In the genomic region with DNA sequence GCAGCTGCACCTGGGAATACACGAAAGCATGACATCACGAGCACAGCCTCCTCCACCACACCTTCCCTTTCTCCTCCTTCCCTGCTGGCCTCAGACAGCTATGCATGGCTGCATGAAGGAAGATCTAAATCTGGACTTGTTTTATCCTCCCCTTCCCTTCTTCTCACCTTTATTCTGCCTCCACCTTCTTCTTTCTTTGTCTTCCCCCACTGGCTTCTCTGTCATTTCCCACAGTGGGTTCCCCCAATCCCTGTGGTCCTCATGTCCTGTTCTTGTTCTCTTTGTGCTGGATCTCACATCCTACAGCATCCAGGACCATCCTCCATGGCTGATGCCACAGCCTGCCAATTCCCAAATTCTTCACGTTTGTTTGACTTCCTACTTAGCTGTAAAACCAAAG, we compare ENCODE assay signal across 21 cellular contexts.
"Had no signal": no experiment of that assay in that cellular context is flagged by ENCODE, and none has a peak within 500 bp of the region (broad histone marks: within the 10 kb centered on the region; RNA-seq: fewer than 3 reads in every experiment).

No MANE protein-coding gene starts in this region.

- H3K27me3 ChIP-seq: heart right ventricle, pancreas, sigmoid colon, stomach, thyroid gland, upper lobe of right lung had no signal

- DNase-seq: activated CD4-positive, alpha-beta T cell treated with anti-CD3 and anti-CD28 coated beads for 36 hours; activated CD4-positive, CD25-positive, alpha-beta regulatory T cell; activated gamma-delta T cell treated with Interleukin-2 at 50 U/mL for 16 hours; activated naive CD4-positive, alpha-beta T cell treated with anti-CD3 and anti-CD28 coated beads, Interleukin-2, amount 50 U/mL, for 16 hours; activated T-cell treated with anti-CD3 and anti-CD28 coated beads, Interleukin-2, amount 50 U/mL, for 1 hour; amniotic stem cell; effector memory CD4-positive, alpha-beta T cell; erythroblast; heart right ventricle; kidney glomerular epithelial cell; naive B cell; pancreas; psoas muscle; sigmoid colon; small intestine; stimulated activated CD4-positive, alpha-beta T cell treated with anti-CD3 and anti-CD28 coated beads, Interleukin-1b, Interleukin-23, amount 100 ng/mL, for 48 hours; stimulated activated naive B cell treated with anti-CD40 and anti-IgM and Interleukin-4, amounts not matched to agents 10 μg/mL and 1 μg/mL and 100 μg/mL, for 72 hours; stomach; thyroid gland; upper lobe of right lung had no signal

- H3K27ac ChIP-seq: heart right ventricle, pancreas, psoas muscle, sigmoid colon, stomach, thyroid gland, upper lobe of right lung had no signal

- H3K4me3 ChIP-seq: heart right ventricle, pancreas, psoas muscle, sigmoid colon, stomach, thyroid gland, upper lobe of right lung had no signal

- H3K4me1 ChIP-seq: pancreas, psoas muscle, thyroid gland, upper lobe of right lung had no signal

- ATAC-seq: activated CD4-positive, alpha-beta T cell treated with anti-CD3 and anti-CD28 coated beads for 36 hours; heart right ventricle; left lobe of liver; pancreas; psoas muscle; stimulated activated naive B cell treated with anti-CD40 and anti-IgM and Interleukin-4, amounts not matched to agents 10 μg/mL and 1 μg/mL and 100 μg/mL, for 72 hours; upper lobe of right lung had no signal

- H3K36me3 ChIP-seq: pancreas, sigmoid colon, thyroid gland, upper lobe of right lung had no signal

- H3K9me3 ChIP-seq: heart right ventricle, pancreas, psoas muscle, sigmoid colon, stomach, thyroid gland, upper lobe of right lung had no signal
